In the genomic region with DNA sequence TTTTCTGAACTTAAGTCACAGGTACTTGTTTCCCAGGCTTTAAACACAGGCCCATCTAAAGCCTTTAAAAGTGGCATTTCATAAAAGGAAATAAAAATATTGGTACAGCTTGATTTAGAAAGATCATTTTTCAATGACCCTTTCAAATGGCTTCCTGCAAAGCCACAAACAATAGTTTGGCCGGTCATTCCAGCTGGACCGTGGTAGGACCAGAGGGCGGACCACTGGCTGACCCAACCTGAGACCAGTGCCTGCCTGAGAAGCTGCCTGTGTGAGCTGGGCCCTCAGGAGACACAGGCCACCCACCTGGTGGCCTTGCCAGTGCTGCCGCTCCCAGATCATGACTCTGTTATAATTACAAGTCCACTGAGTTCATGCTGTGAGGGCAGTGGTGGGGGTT, we compare ENCODE assay signal across 18 cellular contexts.
DNase-seq lines count a peak whose midpoint lies in the region; ATAC-seq, FAIRE-seq and TF ChIP-seq lines count a peak whose summit lies in the region.
"Had no signal": no experiment of that assay in that cellular context is flagged by ENCODE, and none has a peak within 500 bp of the region (broad histone marks: within the 10 kb centered on the region; RNA-seq: fewer than 3 reads in every experiment).

No MANE protein-coding gene starts in this region.

- no peaks in the 10 kb centered on the region for H3K79me2 ChIP-seq in endothelial cell of umbilical vein (ENCODE audit: control insufficient read depth, insufficient read depth, low read length)

- no peak overlapping the region for H2AFZ ChIP-seq in endothelial cell of umbilical vein (ENCODE audit: low read depth, low read length)
- H2AFZ ChIP-seq: GM23338 had no signal

- H3K27me3 ChIP-seq in ascending aorta (no peaks in the 10 kb centered on the region), endothelial cell of umbilical vein (ENCODE audit: control insufficient read depth in 2 of 2, insufficient read depth in 2 of 2, low read length in 2 of 2) (no peaks in the 10 kb centered on the region), subcutaneous abdominal adipose tissue (ENCODE audit: control insufficient read depth in 5 of 5, insufficient read depth in 4 of 5, low read length in 5 of 5) (no peaks in the 10 kb centered on the region)
- H3K27me3 ChIP-seq: BLaER1 had no signal

- no peaks in the 10 kb centered on the region for H3K36me3 ChIP-seq in ascending aorta
- no peaks in the 10 kb centered on the region for H3K36me3 ChIP-seq in endothelial cell of umbilical vein (ENCODE audit: control insufficient read depth in 2 of 2, extremely low read depth in 1 of 2, insufficient read depth in 2 of 2, low read length in 2 of 2)
- H3K36me3 ChIP-seq in subcutaneous abdominal adipose tissue (ENCODE audit: control insufficient read depth in 5 of 5, insufficient read depth in 5 of 5, low read length in 5 of 5) = peaks cover 0 to 11% (median 8%) of the 10 kb centered on the region in 5 donors
- H3K36me3 ChIP-seq: BLaER1 had no signal

- dilution Hi-C loops in endothelial cell of umbilical vein (cut with MboI; ENCODE audit: extremely low pct_ligation_motif_present, low sequenced_read_pairs) = no loop called here

- H3K4me3 ChIP-seq in ascending aorta = no peak overlapping the region
- no peak overlapping the region for H3K4me3 ChIP-seq in endothelial cell of umbilical vein (replicated peaks in 1 of 3; ENCODE audit: insufficient read depth in 1 of 3, low read depth in 1 of 3, low read length in 3 of 3)
- H3K4me3 ChIP-seq in subcutaneous abdominal adipose tissue (ENCODE audit: low read depth in 1 of 5, low read length in 5 of 5) = no peak overlapping the region
- H3K4me3 ChIP-seq: BLaER1, GM23338 had no signal

- no peak overlapping the region for H3K4me2 ChIP-seq in endothelial cell of umbilical vein (ENCODE audit: insufficient read depth, low read length)
- H3K4me2 ChIP-seq: BLaER1, GM23338 had no signal

- no TSS peak for BruUV-seq in endothelial cell of umbilical vein (replicated peaks; lab: Mats Ljungman, UMichigan)

- H3K4me1 ChIP-seq in ascending aorta = peaks cover 4 to 17% of the 10 kb centered on the region in 2 donors
- no peaks in the 10 kb centered on the region for H3K4me1 ChIP-seq in endothelial cell of umbilical vein (ENCODE audit: control insufficient read depth, extremely low read depth, insufficient read depth, low read length)
- H3K4me1 ChIP-seq in subcutaneous abdominal adipose tissue (ENCODE audit: control insufficient read depth in 5 of 5, insufficient read depth in 5 of 5, low read length in 5 of 5) = peaks cover 3 to 20% (median 10%) of the 10 kb centered on the region in 5 donors
- H3K4me1 ChIP-seq: BLaER1 had no signal

- FAIRE-seq in endothelial cell of umbilical vein (lab: Jason Lieb, UNC) = no peak

- DNase-seq in NCI-H146 (lab: John Stamatoyannopoulos, UW) = peak; percentile 55
- no peak for DNase-seq in ascending aorta (ENCODE audit: low spot score in 2 of 2)
- DNase-seq in endothelial cell of umbilical vein (ENCODE audit: low read depth, low spot score) = peak; percentile 44
- no peak for DNase-seq in activated naive CD4-positive, alpha-beta T cell treated with anti-CD3 and anti-CD28 coated beads, Interleukin-2, amount 50 U/mL, for 16 hours
- no peak for DNase-seq in activated T-cell treated with anti-CD3 and anti-CD28 coated beads, Interleukin-2, amount 50 U/mL, for 48 hours
- DNase-seq: CD4-positive, alpha-beta memory T cell; GF-D8; HCEC 1CT; NCI-H1092 treated with DMSO at 0.1 percent for 48 hours; NCI-H1694; NCI-H2081 treated with DMSO at 0.1 percent for 48 hours; NCI-H748 treated with DMSO at 0.1 percent for 48 hours; NK-92 treated with Interleukin-12 subunit alpha and Interleukin-12 subunit beta, amount 100 ng/mL, for 24 hours; SHP77 had no signal

- peak overlapping the region; percentile 87 to 88 for H3K27ac ChIP-seq in ascending aorta
- H3K27ac ChIP-seq in endothelial cell of umbilical vein (ENCODE audit: insufficient read depth, low read depth, low read length) = no peak overlapping the region
- H3K27ac ChIP-seq in subcutaneous abdominal adipose tissue (ENCODE audit: low read depth, low read length) = peak overlapping the region; percentile 27
- H3K27ac ChIP-seq: BLaER1 had no signal

- no peaks in the 10 kb centered on the region for H3K9me1 ChIP-seq in endothelial cell of umbilical vein (replicated peaks; ENCODE audit: control insufficient read depth, extremely low read depth, insufficient read depth, low read length)

- no peaks in the 10 kb centered on the region for H4K20me1 ChIP-seq in endothelial cell of umbilical vein (replicated peaks; ENCODE audit: control insufficient read depth, extremely low read depth, insufficient read depth, low read length)
- H4K20me1 ChIP-seq: BLaER1 had no signal

- no peak for ATAC-seq in GM19467 (IDR thresholded peaks at IDR 0.05; ENCODE audit: unreplicated experiment)
- ATAC-seq: GM23338 had no signal

- POLR2A ChIA-PET in endothelial cell of umbilical vein (lab: Charles Lee) = no interaction called here

- H3K9me3 ChIP-seq in ascending aorta (no peaks in the 10 kb centered on the region), endothelial cell of umbilical vein (replicated peaks; ENCODE audit: control insufficient read depth, insufficient read depth, low read length) (no peaks in the 10 kb centered on the region), subcutaneous abdominal adipose tissue (ENCODE audit: control insufficient read depth in 5 of 5, low read length in 5 of 5) (no peaks in the 10 kb centered on the region)
- H3K9me3 ChIP-seq: BLaER1 had no signal

- TF ChIP-seq POLR2A in endothelial cell of umbilical vein (IDR thresholded peaks at IDR 0.05; ENCODE audit: low read depth, low read length) = no peak

- CTCF ChIA-PET in endothelial cell of umbilical vein (lab: Charles Lee) = no interaction called here

- TF ChIP-seq CTCF in ascending aorta (IDR thresholded peaks at IDR 0.05) (no peak), endothelial cell of umbilical vein (IDR thresholded peaks at IDR 0.05; ENCODE audit: extremely low read depth in 1 of 2, insufficient read depth in 1 of 2, low read depth in 1 of 2, low read length in 2 of 2) (no peak)

- intact Hi-C loops in ascending aorta (cut with DNase I) (loop anchor here (2.0 kb wide), 1 partner anchor 13 kb away; no protein-coding TSS in a partner anchor), endothelial cell of umbilical vein (cut with micrococcal nuclease) (no loop called here)

- no peak overlapping the region for H3K9ac ChIP-seq in endothelial cell of umbilical vein (replicated peaks; ENCODE audit: extremely low read depth, insufficient read depth, low read length)
- H3K9ac ChIP-seq in subcutaneous abdominal adipose tissue (ENCODE audit: low read length in 5 of 5) = peak overlapping the region in 3 of 5 donors; percentile 3 to 33 (median 25)
- H3K9ac ChIP-seq: BLaER1 had no signal

TF ChIP-seq in endothelial cell of umbilical vein, 7 proteins besides CTCF, POLR2A, EP300 and RAD21:
- no peak for TF ChIP-seq GATA2 (IDR thresholded peaks at IDR 0.05; ENCODE audit: insufficient read depth, insufficient read length, low read depth, low read length)
- no peak for TF ChIP-seq POLR2AphosphoS5 (IDR thresholded peaks at IDR 0.05; ENCODE audit: insufficient read depth, low read depth, low read length)
- no peak for TF ChIP-seq EZH2 (IDR thresholded peaks at IDR 0.05; ENCODE audit: borderline replicate concordance, low read depth, low read length, severe bottlenecking)
- no peak for TF ChIP-seq JUN (IDR thresholded peaks at IDR 0.05; ENCODE audit: borderline replicate concordance, insufficient read depth, insufficient read length, low read depth)
- no peak for TF ChIP-seq FOS (IDR thresholded peaks at IDR 0.05; ENCODE audit: borderline replicate concordance, insufficient read depth, low read length)
- no peak for TF ChIP-seq MYC (IDR thresholded peaks at IDR 0.05; ENCODE audit: low read depth, low read length)
- TF ChIP-seq, protein P1, sequence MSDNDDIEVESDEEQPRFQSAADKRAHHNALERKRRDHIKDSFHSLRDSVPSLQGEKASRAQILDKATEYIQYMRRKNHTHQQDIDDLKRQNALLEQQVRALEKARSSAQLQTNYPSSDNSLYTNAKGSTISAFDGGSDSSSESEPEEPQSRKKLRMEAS (IDR thresholded peaks at IDR 0.05; ENCODE audit: insufficient read depth, insufficient read length) = no peak

Comparison
In these comparisons a context has a peak if more than half of its experiments do, and no peak if none do; other contexts are left out.
1. DNase-seq: peak in NCI-H146 (single experiment) and endothelial cell of umbilical vein (single experiment); none in ascending aorta (0 of 2), activated naive CD4-positive, alpha-beta T cell treated with anti-CD3 and anti-CD28 coated beads, Interleukin-2, amount 50 U/mL, for 16 hours (single experiment) and activated T-cell treated with anti-CD3 and anti-CD28 coated beads, Interleukin-2, amount 50 U/mL, for 48 hours (0 of 2).